Comparison of ENCODE assay signal across 26 cellular contexts in genomic region chrX:112779139-112779538, GRCh38.
"Had no signal": no experiment of that assay in that cellular context is flagged by ENCODE, and none has a peak within 500 bp of the region (broad histone marks: within the 10 kb centered on the region; RNA-seq: fewer than 3 reads in every experiment).

No MANE protein-coding gene starts in this region.

- DNase-seq: cerebellar nuclear complex; cortex of kidney; effector memory CD8-positive, alpha-beta T cell; erythroblast; esophagus squamous epithelium; foreskin melanocyte; glutamatergic neuron; heart right ventricle; hypothalamus; immature natural killer cell; islet precursor cell; mesenchymal stem cell; mucosa of descending colon; naive B cell; sigmoid colon; spleen; stimulated activated naive CD4-positive, alpha-beta T cell treated with Interleukin-2 at 50 U/mL for 16 hours; stomach; tibial artery had no signal

- H3K4me1 Mint-ChIP-seq: immature natural killer cell, naive B cell, neural crest cell had no signal

- H3K4me3 Mint-ChIP-seq: effector memory CD8-positive, alpha-beta T cell; immature natural killer cell; mesothelial cell of epicardium; naive B cell; natural killer cell treated with Interleukin-12 subunit alpha and Interleukin-12 subunit beta and Interleukin-15 and Interleukin-18, amount 100 ng/mL, for 72 hours; neural crest cell had no signal

- H3K27ac Mint-ChIP-seq: effector memory CD8-positive, alpha-beta T cell; immature natural killer cell; mesothelial cell of epicardium; naive B cell; natural killer cell treated with Interleukin-12 subunit alpha and Interleukin-12 subunit beta and Interleukin-15 and Interleukin-18, amount 100 ng/mL, for 72 hours had no signal

- H3K27me3 Mint-ChIP-seq: effector memory CD8-positive, alpha-beta T cell; naive B cell had no signal

- H3K27me3 ChIP-seq: esophagus squamous epithelium, sigmoid colon, spleen, stomach, tibial artery, upper lobe of left lung had no signal

- ATAC-seq: effector memory CD8-positive, alpha-beta T cell; heart right ventricle; mucosa of descending colon; natural killer cell treated with Interleukin-12 subunit alpha and Interleukin-12 subunit beta and Interleukin-15 and Interleukin-18, amount 100 ng/mL, for 72 hours; right cardiac atrium had no signal

- H3K4me1 ChIP-seq: esophagus squamous epithelium, heart right ventricle, psoas muscle, sigmoid colon, spleen, stomach, tibial artery, upper lobe of left lung had no signal

- H3K9me3 Mint-ChIP-seq: effector memory CD8-positive, alpha-beta T cell; immature natural killer cell; natural killer cell treated with Interleukin-12 subunit alpha and Interleukin-12 subunit beta and Interleukin-15 and Interleukin-18, amount 100 ng/mL, for 72 hours had no signal

- H3K27ac ChIP-seq: esophagus squamous epithelium, heart right ventricle, psoas muscle, sigmoid colon, skin epidermis, spleen, stomach, tibial artery, upper lobe of left lung had no signal

- H3K4me3 ChIP-seq: esophagus squamous epithelium, heart right ventricle, mucosa of descending colon, psoas muscle, sigmoid colon, skin epidermis, spleen, stomach, tibial artery, upper lobe of left lung had no signal

- H3K36me3 Mint-ChIP-seq: natural killer cell treated with Interleukin-12 subunit alpha and Interleukin-12 subunit beta and Interleukin-15 and Interleukin-18, amount 100 ng/mL, for 72 hours had no signal

- H3K9me3 ChIP-seq: esophagus squamous epithelium, heart right ventricle, mucosa of descending colon, psoas muscle, sigmoid colon, spleen, stomach, upper lobe of left lung had no signal
